2 cellular contexts compared by ENCODE assay signal in genomic region chr3:136882575-136882974, GRCh38.
TF ChIP-seq lines count a peak whose summit lies in the region.

No MANE protein-coding gene starts in this region.

TF ChIP-seq in IMR-90, 13 proteins besides CTCF, POLR2A, EP300 and RAD21:
- no peak for TF ChIP-seq RCOR1 (IDR thresholded peaks at IDR 0.05; ENCODE audit: insufficient replicate concordance, low read length)
- no peak for TF ChIP-seq CEBPB (IDR thresholded peaks at IDR 0.05; ENCODE audit: low read depth, low read length)
- TF ChIP-seq, protein P1, sequence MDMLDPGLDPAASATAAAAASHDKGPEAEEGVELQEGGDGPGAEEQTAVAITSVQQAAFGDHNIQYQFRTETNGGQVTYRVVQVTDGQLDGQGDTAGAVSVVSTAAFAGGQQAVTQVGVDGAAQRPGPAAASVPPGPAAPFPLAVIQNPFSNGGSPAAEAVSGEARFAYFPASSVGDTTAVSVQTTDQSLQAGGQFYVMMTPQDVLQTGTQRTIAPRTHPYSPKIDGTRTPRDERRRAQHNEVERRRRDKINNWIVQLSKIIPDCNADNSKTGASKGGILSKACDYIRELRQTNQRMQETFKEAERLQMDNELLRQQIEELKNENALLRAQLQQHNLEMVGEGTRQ (IDR thresholded peaks at IDR 0.05; ENCODE audit: low read depth, low read length): peak; percentile 42; the same call in 1 of the 2 replicates
- no peak for TF ChIP-seq ELK1 (IDR thresholded peaks at IDR 0.05; ENCODE audit: borderline replicate concordance, low read depth, low read length)
- TF ChIP-seq RFX5 (IDR thresholded peaks at IDR 0.05; ENCODE audit: low read depth, low read length): no peak
- no peak for TF ChIP-seq MAZ (IDR thresholded peaks at IDR 0.05; ENCODE audit: borderline replicate concordance, low read depth, low read length)

TF ChIP-seq in HepG2, 621 proteins besides CTCF, POLR2A, EP300 and RAD21:
- TF ChIP-seq SOX6 (IDR thresholded peaks at IDR 0.05) (no peak), SOX6 (CRISPR knock-in tag; IDR thresholded peaks at IDR 0.05) (no peak), FOXJ3 (CRISPR knock-in tag; IDR thresholded peaks at IDR 0.05; ENCODE audit: borderline replicate concordance) (no peak), ZNF782 (CRISPR knock-in tag; IDR thresholded peaks at IDR 0.05; ENCODE audit: borderline replicate concordance) (no peak), THAP11 (CRISPR knock-in tag; IDR thresholded peaks at IDR 0.05) (peak; percentile 76), U2AF1 (optimal IDR thresholded peaks at IDR 0.05; ENCODE audit: low read depth, low read length) (no peak), HIVEP1 (CRISPR knock-in tag; IDR thresholded peaks at IDR 0.05) (no peak), AGO2 (optimal IDR thresholded peaks at IDR 0.05; ENCODE audit: low read depth, low read length) (no peak), ZNF143 (CRISPR knock-in tag; IDR thresholded peaks at IDR 0.05) (peak; percentile 51; the same call in 1 of the 2 replicates), GABPA (IDR thresholded peaks at IDR 0.05; ENCODE audit: low read depth, low read length) (no peak), GABPA (CRISPR knock-in tag; IDR thresholded peaks at IDR 0.05; ENCODE audit: low read depth) (no peak), MED1 (CRISPR knock-in tag; IDR thresholded peaks at IDR 0.05) (no peak), NFYC (CRISPR knock-in tag; IDR thresholded peaks at IDR 0.05) (peak; percentile 45), ZSCAN30 (CRISPR knock-in tag; IDR thresholded peaks at IDR 0.05) (no peak), NFYB (CRISPR knock-in tag; IDR thresholded peaks at IDR 0.05) (peak; percentile 66), GLI4 (CRISPR knock-in tag; IDR thresholded peaks at IDR 0.05; ENCODE audit: borderline replicate concordance) (no peak), BRCA1 (CRISPR knock-in tag; IDR thresholded peaks at IDR 0.05) (no peak), ZNF850 (CRISPR knock-in tag; conservative IDR thresholded peaks at IDR 0.05) (no peak), NCOA5 (CRISPR knock-in tag; IDR thresholded peaks at IDR 0.05) (no peak), NFKBIZ (CRISPR knock-in tag; IDR thresholded peaks at IDR 0.05) (no peak)
- TF ChIP-seq, protein P2, sequence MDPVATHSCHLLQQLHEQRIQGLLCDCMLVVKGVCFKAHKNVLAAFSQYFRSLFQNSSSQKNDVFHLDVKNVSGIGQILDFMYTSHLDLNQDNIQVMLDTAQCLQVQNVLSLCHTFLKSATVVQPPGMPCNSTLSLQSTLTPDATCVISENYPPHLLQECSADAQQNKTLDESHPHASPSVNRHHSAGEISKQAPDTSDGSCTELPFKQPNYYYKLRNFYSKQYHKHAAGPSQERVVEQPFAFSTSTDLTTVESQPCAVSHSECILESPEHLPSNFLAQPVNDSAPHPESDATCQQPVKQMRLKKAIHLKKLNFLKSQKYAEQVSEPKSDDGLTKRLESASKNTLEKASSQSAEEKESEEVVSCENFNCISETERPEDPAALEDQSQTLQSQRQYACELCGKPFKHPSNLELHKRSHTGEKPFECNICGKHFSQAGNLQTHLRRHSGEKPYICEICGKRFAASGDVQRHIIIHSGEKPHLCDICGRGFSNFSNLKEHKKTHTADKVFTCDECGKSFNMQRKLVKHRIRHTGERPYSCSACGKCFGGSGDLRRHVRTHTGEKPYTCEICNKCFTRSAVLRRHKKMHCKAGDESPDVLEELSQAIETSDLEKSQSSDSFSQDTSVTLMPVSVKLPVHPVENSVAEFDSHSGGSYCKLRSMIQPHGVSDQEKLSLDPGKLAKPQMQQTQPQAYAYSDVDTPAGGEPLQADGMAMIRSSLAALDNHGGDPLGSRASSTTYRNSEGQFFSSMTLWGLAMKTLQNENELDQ (CRISPR knock-in tag; IDR thresholded peaks at IDR 0.05; ENCODE audit: borderline replicate concordance): no peak
- TF ChIP-seq, protein P1 (IDR thresholded peaks at IDR 0.05; ENCODE audit: low read depth, low read length): no peak
- TF ChIP-seq, protein P1 (CRISPR knock-in tag; IDR thresholded peaks at IDR 0.05; ENCODE audit: borderline replicate concordance): peak; percentile 46; the same call in 1 of the 2 replicates
